ENCODE assay signal across 25 cellular contexts in the genomic region with DNA sequence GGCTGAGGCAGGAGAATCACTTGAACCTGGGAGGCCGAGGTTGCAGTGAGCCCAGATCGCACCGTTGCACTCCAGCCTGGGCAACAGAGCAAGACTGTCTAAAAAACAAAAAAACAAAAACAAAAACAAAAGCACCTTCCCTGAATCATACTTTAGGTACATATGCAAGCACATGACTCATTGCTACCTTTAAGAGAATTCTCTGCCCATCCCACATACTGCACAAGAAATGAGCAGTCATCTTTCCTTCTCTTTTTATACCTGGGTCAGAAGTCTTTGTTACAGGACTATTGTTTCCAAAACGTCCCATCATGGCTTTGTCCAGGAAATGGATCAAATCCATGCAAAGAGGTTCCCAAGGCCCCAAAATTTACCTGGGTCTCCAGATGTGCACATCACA. TPM values are rescaled to one million over a fixed set of nuclear protein-coding genes. Genes with fewer than 3 reads are reported as not detected.
"Had no signal": no experiment of that assay in that cellular context is flagged by ENCODE, and none has a peak within 500 bp of the region (broad histone marks: within the 10 kb centered on the region; RNA-seq: fewer than 3 reads in every experiment).

No MANE protein-coding gene starts in this region.

- H3K27ac Mint-ChIP-seq: memory B cell; mesothelial cell of epicardium; natural killer cell; progenitor cell of endocrine pancreas; stimulated activated naive B cell treated with anti-CD40 and anti-IgM and Interleukin-4, amounts not matched to agents 10 μg/mL and 1 μg/mL and 100 μg/mL, for 72 hours; stimulated activated naive CD8-positive, alpha-beta T cell treated with anti-CD3 and anti-CD28 coated beads, Interleukin-15, amount 100 ng/mL, for 72 hours had no signal

- H3K9me3 Mint-ChIP-seq: memory B cell; mesothelial cell of epicardium; natural killer cell; neural crest cell; stimulated activated naive B cell treated with anti-CD40 and anti-IgM and Interleukin-4, amounts not matched to agents 10 μg/mL and 1 μg/mL and 100 μg/mL, for 72 hours; stimulated activated naive CD8-positive, alpha-beta T cell treated with anti-CD3 and anti-CD28 coated beads, Interleukin-15, amount 100 ng/mL, for 72 hours had no signal

- H3K27me3 Mint-ChIP-seq: progenitor cell of endocrine pancreas; stimulated activated naive CD8-positive, alpha-beta T cell treated with anti-CD3 and anti-CD28 coated beads, Interleukin-15, amount 100 ng/mL, for 72 hours had no signal

- H3K36me3 Mint-ChIP-seq: memory B cell; mesothelial cell of epicardium; natural killer cell; stimulated activated naive B cell treated with anti-CD40 and anti-IgM and Interleukin-4, amounts not matched to agents 10 μg/mL and 1 μg/mL and 100 μg/mL, for 72 hours had no signal

- H3K9me3 ChIP-seq: colonic mucosa, gastrocnemius medialis, heart right ventricle, ovary, right lobe of liver, spleen, testis, tibial nerve had no signal

- H3K27me3 ChIP-seq: colonic mucosa, gastrocnemius medialis, heart right ventricle, ovary, right lobe of liver, spleen, testis, tibial nerve had no signal

- H3K36me3 ChIP-seq: colonic mucosa, gastrocnemius medialis, heart right ventricle, ovary, right lobe of liver, spleen, tibial nerve had no signal

- H3K27ac ChIP-seq: colonic mucosa, gastrocnemius medialis, heart right ventricle, ovary, right lobe of liver, spleen, testis, tibial nerve had no signal

- H3K4me1 ChIP-seq: colonic mucosa, right lobe of liver, spleen, tibial nerve had no signal

- DNase-seq: colonic mucosa; dermis blood vessel endothelial cell; gastrocnemius medialis; heart right ventricle; hypothalamus; kidney glomerular epithelial cell; natural killer cell; ovary; right lobe of liver; spleen; stimulated activated CD4-positive, alpha-beta T cell treated with anti-CD3 and anti-CD28 coated beads, Interleukin-15, amount 100 ng/mL, for 24 hours; stimulated activated CD4-positive, alpha-beta T cell treated with anti-CD3 and anti-CD28 coated beads, Interleukin-1b, Interleukin-23, amount 100 ng/mL, for 48 hours; stimulated activated CD4-positive, alpha-beta T cell treated with anti-CD3 and anti-CD28 coated beads, Interleukin-4, amount 100 ng/mL, for 4 hours; stimulated activated naive B cell treated with anti-CD40 and anti-IgM and Interleukin-4, amounts not matched to agents 10 μg/mL and 1 μg/mL and 100 μg/mL, for 72 hours; stimulated activated naive CD8-positive, alpha-beta T cell treated with anti-CD3 and anti-CD28 coated beads, Interleukin-15, amount 100 ng/mL, for 72 hours; testis had no signal

- H3K4me3 ChIP-seq: colonic mucosa, gastrocnemius medialis, heart right ventricle, ovary, right lobe of liver, spleen, testis, tibial nerve had no signal

- H3K4me1 Mint-ChIP-seq: memory B cell; mesothelial cell of epicardium; natural killer cell; neural crest cell; stimulated activated naive B cell treated with anti-CD40 and anti-IgM and Interleukin-4, amounts not matched to agents 10 μg/mL and 1 μg/mL and 100 μg/mL, for 72 hours; stimulated activated naive CD8-positive, alpha-beta T cell treated with anti-CD3 and anti-CD28 coated beads, Interleukin-15, amount 100 ng/mL, for 72 hours had no signal

- ATAC-seq: gastrocnemius medialis; heart right ventricle; left lobe of liver; natural killer cell; right lobe of liver; stimulated activated naive B cell treated with anti-CD40 and anti-IgM and Interleukin-4, amounts not matched to agents 10 μg/mL and 1 μg/mL and 100 μg/mL, for 72 hours; stimulated activated naive CD8-positive, alpha-beta T cell treated with anti-CD3 and anti-CD28 coated beads, Interleukin-15, amount 100 ng/mL, for 72 hours had no signal

- H3K4me3 Mint-ChIP-seq: memory B cell; mesothelial cell of epicardium; natural killer cell; neural crest cell; stimulated activated naive B cell treated with anti-CD40 and anti-IgM and Interleukin-4, amounts not matched to agents 10 μg/mL and 1 μg/mL and 100 μg/mL, for 72 hours; stimulated activated naive CD8-positive, alpha-beta T cell treated with anti-CD3 and anti-CD28 coated beads, Interleukin-15, amount 100 ng/mL, for 72 hours had no signal

RNA-seq across cellular contexts. Expression of a gene that starts 21.5 kb away (rescaled TPM):
- total RNA-seq: dermis blood vessel endothelial cell, natural killer cell, neural crest cell, progenitor cell of endocrine pancreas, spleen had no signal

RNA-seq across cellular contexts. Expression of a gene that starts 43.1 kb away (rescaled TPM):
- total RNA-seq: cerebellum, dermis blood vessel endothelial cell, fibroblast of lung, heart right ventricle, left lobe of liver, lower leg skin, natural killer cell, neural crest cell, progenitor cell of endocrine pancreas, spleen had no signal
- polyA plus RNA-seq: fibroblast of lung, heart right ventricle, ovary, spleen had no signal
